In genomic region chr1:118717893-118718292, GRCh38 we compare ENCODE assay signal across 26 cellular contexts.
"Had no signal": no experiment of that assay in that cellular context is flagged by ENCODE, and none has a peak within 500 bp of the region (broad histone marks: within the 10 kb centered on the region; RNA-seq: fewer than 3 reads in every experiment).

No MANE protein-coding gene starts in this region.

- H3K36me3 ChIP-seq: adrenal gland, ascending aorta, brain microvascular endothelial cell, uterus had no signal

- H3K4me1 ChIP-seq: adrenal gland, ascending aorta, parathyroid adenoma, testis, uterus had no signal

- H3K27me3 ChIP-seq: adrenal gland, ascending aorta, brain microvascular endothelial cell, testis, uterus had no signal

- H3K9me3 ChIP-seq: adrenal gland, ascending aorta, testis, uterus had no signal

- H3K4me3 ChIP-seq: adrenal gland, ascending aorta, testis, uterus had no signal

- ATAC-seq: activated CD4-positive, alpha-beta T cell treated with anti-CD3 and anti-CD28 coated beads for 36 hours; esophagus mucosa; left lobe of liver; natural killer cell treated with Interleukin-12 subunit alpha and Interleukin-12 subunit beta and Interleukin-15 and Interleukin-18, amount 100 ng/mL, for 72 hours; sciatic nerve; stimulated activated naive B cell treated with anti-CD40 and anti-IgM and Interleukin-4, amounts not matched to agents 10 μg/mL and 1 μg/mL and 100 μg/mL, for 72 hours; T-helper 17 cell had no signal

- H3K27ac ChIP-seq: adrenal gland, ascending aorta, brain microvascular endothelial cell, parathyroid adenoma, testis, uterus had no signal

- DNase-seq: activated B cell treated with CpG ODN at 0.5 μM for 24 hours; activated CD4-positive, alpha-beta T cell treated with anti-CD3 and anti-CD28 coated beads for 36 hours; activated CD4-positive, alpha-beta T cell treated with anti-CD3 and anti-CD28 coated beads, Interleukin-2, amount 50 U/mL, for 4 hours; activated CD8-positive, alpha-beta memory T cell treated with anti-CD3 and anti-CD28 coated beads for 24 hours; activated CD8-positive, alpha-beta memory T cell treated with anti-CD3 and anti-CD28 coated beads, Interleukin-2, amount 50 U/mL, for 4 hours; activated naive CD4-positive, alpha-beta T cell; activated T-cell treated with anti-CD3 and anti-CD28 coated beads, Interleukin-2, amount 50 U/mL, for 24 hours; adrenal gland; brain microvascular endothelial cell; central memory CD4-positive, alpha-beta T cell; effector memory CD4-positive, alpha-beta T cell; foreskin melanocyte; glutamatergic neuron; small intestine; stimulated activated CD4-positive, alpha-beta T cell treated with anti-CD3 and anti-CD28 coated beads, Interleukin-15, amount 100 ng/mL, for 24 hours; stimulated activated naive B cell treated with anti-CD40 and anti-IgM and Interleukin-4, amounts not matched to agents 10 μg/mL and 1 μg/mL and 100 μg/mL, for 72 hours; T-helper 17 cell; testis; trophoblast cell; uterus had no signal
